ENCODE assay signal across 8 cellular contexts in genomic region chr21:28991861-28992525, GRCh38. TPM values are rescaled to one million over a fixed set of nuclear protein-coding genes. Genes with fewer than 3 reads are reported as not detected.
A peak's percentile ranks its signal among the peaks of the same experiment; 100 is the strongest.
DNase-seq lines count a peak whose midpoint lies in the region; ATAC-seq, FAIRE-seq and TF ChIP-seq lines count a peak whose summit lies in the region.

No MANE protein-coding gene starts in this region.

- peaks cover 4 to 8% of the 10 kb centered on the region in 2 experiments; a peak in 4 of 5 replicates for H3K4me1 ChIP-seq in K562 (replicated peaks in 1 of 2; ENCODE audit: control insufficient read depth in 2 of 2, insufficient read depth in 2 of 2, low read length in 2 of 2)
- H3K4me1 ChIP-seq in tibial artery, result peaks cover 0 to 42% (median 15%) of the 10 kb centered on the region in 4 donors

- H2AFZ ChIP-seq in K562 (ENCODE audit: low read depth, low read length), result peak overlapping the region; percentile 93

- H3K36me3 ChIP-seq in K562 (ENCODE audit: control insufficient read depth, insufficient read depth, low read length), result peaks cover 17% of the 10 kb centered on the region; the same call in 2 of the 3 replicates
- no peaks in the 10 kb centered on the region for H3K36me3 ChIP-seq in tibial artery

- TSS peak; percentile 55 for BruUV-seq in K562 (replicated peaks; lab: Mats Ljungman, UMichigan)

- POLR2A ChIA-PET in K562 (lab: Yijun Ruan, JAX), result interaction anchor here (1.0 to 3.4 kb wide), 13 partner anchors 7 to 61 kb away, joined by 3 to 43 read pairs (median 6); partner anchors contain the start of genes RWDD2B and USP16

- H3K9me3 ChIP-seq in K562 (replicated peaks; ENCODE audit: control insufficient read depth, insufficient read depth, low read depth, low read length) (no peaks in the 10 kb centered on the region), tibial artery (no peaks in the 10 kb centered on the region)

- peaks cover 54% of the 10 kb centered on the region for H3K79me2 ChIP-seq in K562 (ENCODE audit: control insufficient read depth, insufficient read depth, low read length)

- H3K9ac ChIP-seq in K562 (ENCODE audit: insufficient read depth in 1 of 2, low read depth in 2 of 2, low read length in 2 of 2), result peak overlapping the region; percentile 94 to 96

- H3K4me3 ChIP-seq in Jurkat, Clone E6-1 (ENCODE audit: low read length), result peak overlapping the region; percentile 99
- H3K4me3 ChIP-seq in K562 (peak overlapping the region; percentile 91), tibial artery (peak overlapping the region; percentile 80 to 91)

- H3K9me1 ChIP-seq in K562 (ENCODE audit: control insufficient read depth, insufficient read depth, low read length), result no peaks in the 10 kb centered on the region

- intact Hi-C loops in K562 (cut with micrococcal nuclease), result loop anchor here (1.0 to 2.0 kb wide), 2 partner anchors 32 to 81 kb away; partner anchors contain the start of genes CCT8 and USP16
- intact Hi-C loops in tibial artery (cut with DNase I; ENCODE audit: low total_unique reads), result no loop called here

- 0 out of 4 replicates have a peak, but pooled peaks of 1 of the 2 experiments have one; percentile 1 for TF ChIP-seq RAD21 in K562 (CRISPR knock-in tag; conservative IDR thresholded peaks at IDR 0.05 in 1 of 2, IDR thresholded peaks at IDR 0.05 in 1 of 2)

- TF ChIP-seq POLR2A in K562 (conservative IDR thresholded peaks at IDR 0.05), result no peak

- DNase-seq in NCI-H748 (lab: John Stamatoyannopoulos, UW; ENCODE audit: unreplicated experiment) (peak; percentile 12), NCI-H748 treated with DMSO at 0.1 percent for 48 hours (lab: John Stamatoyannopoulos, UW) (no peak), K562 (ENCODE audit: extremely low read depth in 1 of 4, low spot score in 3 of 4) (peak; percentile 18 to 65 (median 36)), left kidney (ENCODE audit: low read depth, low spot score) (peak; percentile 1), tibial artery (no peak), NCI-H226 (no peak)
- no peak for DNase-seq in Jurkat, Clone E6-1 (ENCODE audit: low read depth, low spot score)

- in situ Hi-C loops in K562 (cut with MboI), result no loop called here

- peaks cover 7% of the 10 kb centered on the region for H4K20me1 ChIP-seq in K562 (replicated peaks; ENCODE audit: control insufficient read depth, insufficient read depth, low read length)

- TF ChIP-seq CTCF in K562 (IDR thresholded peaks at IDR 0.05 in 2 of 3, conservative IDR thresholded peaks at IDR 0.05 in 1 of 3; ENCODE audit: insufficient read depth in 2 of 3, low read depth in 1 of 3, low read length in 3 of 3), result no peak
- no peak for TF ChIP-seq CTCF in tibial artery (IDR thresholded peaks at IDR 0.05)

- whole genome bisulfite sequencing in K562 (ENCODE audit: insufficient coverage, low coverage, missing lambda C conversion rate), result under 1% methylated on average over 14 of the region's 14 CpGs

- peak overlapping the region; percentile 100 for H3K4me2 ChIP-seq in K562 (ENCODE audit: insufficient read depth, low read length)

- ATAC-seq in K562, result peak; percentile 66
- ATAC-seq in esophagus mucosa, result no peak

- no peak for TF ChIP-seq EP300 in K562 (IDR thresholded peaks at IDR 0.05; ENCODE audit: low read length)

- H3K27me3 ChIP-seq in K562 (ENCODE audit: control insufficient read depth in 2 of 2, insufficient read depth in 2 of 2, low read length in 2 of 2) (no peaks in the 10 kb centered on the region; a peak in 1 of 5 replicates), tibial artery (no peaks in the 10 kb centered on the region)

- H3K27ac ChIP-seq in K562 (ENCODE audit: extremely low read depth, low read depth, low read length) (peak overlapping the region; percentile 93), tibial artery (peak overlapping the region; percentile 89 to 94)

- CTCF ChIA-PET in K562 (lab: Yijun Ruan, JAX; ENCODE audit: low intra/inter-chr PET ratio), result no interaction called here

- peak; percentile 63 for FAIRE-seq in K562 (lab: Jason Lieb, UNC)

TF ChIP-seq in K562, 482 proteins besides CTCF, POLR2A, EP300 and RAD21 (continues in another document):
- TF ChIP-seq ATF3 (IDR thresholded peaks at IDR 0.05) (no peak), ATF3 (CRISPR knock-in tag; conservative IDR thresholded peaks at IDR 0.05) (no peak)

RNA-seq across cellular contexts. Expression of gene LTN1, which starts 0.7 kb away (rescaled TPM):
- polyA plus RNA-seq in Jurkat, Clone E6-1 (2012; ENCODE audit: insufficient read depth, insufficient read length), result 10.5 TPM
- 58.0 and 146 TPM in 2 replicates for total RNA-seq in K562 (2011; cell fraction: chromatin; rRNA removed; ENCODE audit: low replicate concordance)
- total RNA-seq in K562 (2011; cell fraction: nucleolus; rRNA removed), result 29.2 and 30.5 TPM in 2 replicates
- 45.7 and 48.4 TPM in 2 replicates for total RNA-seq in K562 (2011; cell fraction: nucleoplasm; rRNA removed)
- 19.1 and 19.8 TPM in 2 replicates for total RNA-seq in K562 (2014; rRNA removed)
- 49.6 and 60.7 TPM in 2 replicates for total RNA-seq in K562 (2014; rRNA removed; fragmentation: Illumina TruSeq; extraction: Trizol)
- total RNA-seq in K562 (2015; rRNA removed; fragmentation: Illumina TruSeq; extraction: Trizol), result 39.0 and 40.7 TPM in 2 replicates
- 32.8 and 37.1 TPM in 2 replicates for total RNA-seq in K562 (2021)
- polyA plus RNA-seq in K562 (2011; rRNA removed), result 21.8 and 28.7 TPM in 2 replicates
- polyA plus RNA-seq in K562 (2011; cell fraction: cytosol; rRNA removed), result 4.6 and 9.6 TPM in 2 replicates
- polyA plus RNA-seq in K562 (2011; cell fraction: nucleus; rRNA removed), result 23.9 and 25.3 TPM in 2 replicates
- 15.2 and 15.3 TPM in 2 replicates for polyA plus RNA-seq in K562 (2012)
- polyA plus RNA-seq in K562 (2014; fragmentation: Illumina TruSeq; extraction: Trizol), result 23.0 and 29.1 TPM in 2 replicates
- polyA plus RNA-seq in K562 (2014; fragmentation: Nextera tagmentation; extraction: Ambion mirVana), result 10 to 100 TPM; 16.6 to 21.8 TPM
- polyA plus RNA-seq in K562 (2014; rRNA removed), result 14.6 and 15.7 TPM in 2 replicates
- 93.4 and 105 TPM in 2 replicates for polyA minus RNA-seq in K562 (2011; rRNA and poly(A)+ RNA removed)
- polyA minus RNA-seq in K562 (2011; cell fraction: cytosol; rRNA and poly(A)+ RNA removed), result 25.1 and 34.2 TPM in 2 replicates
- 40.7 and 88.4 TPM in 2 replicates for polyA minus RNA-seq in K562 (2011; cell fraction: nucleus; rRNA and poly(A)+ RNA removed)
- total RNA-seq in esophagus mucosa, result 14.9 TPM

RNA-seq across cellular contexts. Expression of gene RWDD2B, which starts 27.2 kb away (rescaled TPM):
- 22.1 TPM for polyA plus RNA-seq in Jurkat, Clone E6-1 (2012; ENCODE audit: insufficient read depth, insufficient read length)
- total RNA-seq in K562 (2011; cell fraction: chromatin; rRNA removed; ENCODE audit: low replicate concordance), result 8.6 and 12.2 TPM in 2 replicates
- 2.1 and 2.7 TPM in 2 replicates for total RNA-seq in K562 (2011; cell fraction: nucleolus; rRNA removed)
- 4.9 and 5.9 TPM in 2 replicates for total RNA-seq in K562 (2011; cell fraction: nucleoplasm; rRNA removed)
- total RNA-seq in K562 (2014; rRNA removed) (4.6 and 6.4 TPM in 2 replicates), K562 (2014; rRNA removed; fragmentation: Illumina TruSeq; extraction: Trizol) (11.5 and 13.8 TPM in 2 replicates), K562 (2015; rRNA removed; fragmentation: Illumina TruSeq; extraction: Trizol) (8.4 and 8.6 TPM in 2 replicates), K562 (2021) (9.8 and 10.3 TPM in 2 replicates), esophagus mucosa (14.4 TPM)
- polyA plus RNA-seq in K562 (2011; rRNA removed) (14.4 and 23.7 TPM in 2 replicates), K562 (2014; fragmentation: Illumina TruSeq; extraction: Trizol) (12.5 and 13.8 TPM in 2 replicates), K562 (2014; fragmentation: Nextera tagmentation; extraction: Ambion mirVana) (10 to 100 TPM; 27.9 to 31.8 TPM), K562 (2014; rRNA removed) (12.3 and 14.7 TPM in 2 replicates)
- 5.7 and 7.0 TPM in 2 replicates for polyA plus RNA-seq in K562 (2011; cell fraction: cytosol; rRNA removed)
- polyA plus RNA-seq in K562 (2011; cell fraction: nucleus; rRNA removed), result 7.0 and 7.6 TPM in 2 replicates
- polyA plus RNA-seq in K562 (2012), result 9.3 and 11.4 TPM in 2 replicates
- polyA minus RNA-seq in K562 (2011; rRNA and poly(A)+ RNA removed), result 9.6 and 11.0 TPM in 2 replicates
- 4.7 and 5.4 TPM in 2 replicates for polyA minus RNA-seq in K562 (2011; cell fraction: cytosol; rRNA and poly(A)+ RNA removed)
- 3.2 and 5.3 TPM in 2 replicates for polyA minus RNA-seq in K562 (2011; cell fraction: nucleus; rRNA and poly(A)+ RNA removed)

RNA-seq across cellular contexts. Expression of gene USP16, which starts 32.5 kb away (rescaled TPM):
- polyA plus RNA-seq in Jurkat, Clone E6-1 (2012; ENCODE audit: insufficient read depth, insufficient read length), result 14.9 TPM
- total RNA-seq in K562 (2011; cell fraction: chromatin; rRNA removed; ENCODE audit: low replicate concordance), result 13.6 and 77.0 TPM in 2 replicates
- total RNA-seq in K562 (2011; cell fraction: nucleolus; rRNA removed), result 7.8 and 12.0 TPM in 2 replicates
- total RNA-seq in K562 (2011; cell fraction: nucleoplasm; rRNA removed), result 20.5 and 24.4 TPM in 2 replicates
- total RNA-seq in K562 (2014; rRNA removed) (38.4 and 39.1 TPM in 2 replicates), K562 (2014; rRNA removed; fragmentation: Illumina TruSeq; extraction: Trizol) (90.9 and 106 TPM in 2 replicates), K562 (2015; rRNA removed; fragmentation: Illumina TruSeq; extraction: Trizol) (77.4 and 85.7 TPM in 2 replicates), K562 (2021) (49.9 and 50.4 TPM in 2 replicates), esophagus mucosa (21.7 TPM)
- polyA plus RNA-seq in K562 (2011; rRNA removed) (37.6 and 45.5 TPM in 2 replicates), K562 (2014; fragmentation: Illumina TruSeq; extraction: Trizol) (60.7 and 65.1 TPM in 2 replicates), K562 (2014; fragmentation: Nextera tagmentation; extraction: Ambion mirVana) (10 to 100 TPM; 62.8 to 67.4 TPM), K562 (2014; rRNA removed) (39.8 and 45.4 TPM in 2 replicates)
- polyA plus RNA-seq in K562 (2011; cell fraction: cytosol; rRNA removed), result 4.2 and 10.4 TPM in 2 replicates
- polyA plus RNA-seq in K562 (2011; cell fraction: nucleus; rRNA removed), result 20.2 and 31.1 TPM in 2 replicates
- polyA plus RNA-seq in K562 (2012), result 40.9 and 45.1 TPM in 2 replicates
- 37.3 and 44.1 TPM in 2 replicates for polyA minus RNA-seq in K562 (2011; rRNA and poly(A)+ RNA removed)
- 13.3 and 13.7 TPM in 2 replicates for polyA minus RNA-seq in K562 (2011; cell fraction: cytosol; rRNA and poly(A)+ RNA removed)
- polyA minus RNA-seq in K562 (2011; cell fraction: nucleus; rRNA and poly(A)+ RNA removed), result 11.2 and 21.8 TPM in 2 replicates

Comparison
In these comparisons a context has a peak if more than half of its experiments do, and no peak if none do; other contexts are left out.
1. DNase-seq: peak in NCI-H748 (single experiment), K562 (4 of 4) and left kidney (single experiment); none in NCI-H748 treated with DMSO at 0.1 percent for 48 hours (single experiment), Jurkat, Clone E6-1 (single experiment), tibial artery (0 of 2) and NCI-H226 (single experiment).
2. Peak in every context shown above with its lines, with median percentiles within 50 percentile points of each other: H3K4me3 ChIP-seq.